Comparison of ENCODE assay signal across 22 cellular contexts in the genomic region with DNA sequence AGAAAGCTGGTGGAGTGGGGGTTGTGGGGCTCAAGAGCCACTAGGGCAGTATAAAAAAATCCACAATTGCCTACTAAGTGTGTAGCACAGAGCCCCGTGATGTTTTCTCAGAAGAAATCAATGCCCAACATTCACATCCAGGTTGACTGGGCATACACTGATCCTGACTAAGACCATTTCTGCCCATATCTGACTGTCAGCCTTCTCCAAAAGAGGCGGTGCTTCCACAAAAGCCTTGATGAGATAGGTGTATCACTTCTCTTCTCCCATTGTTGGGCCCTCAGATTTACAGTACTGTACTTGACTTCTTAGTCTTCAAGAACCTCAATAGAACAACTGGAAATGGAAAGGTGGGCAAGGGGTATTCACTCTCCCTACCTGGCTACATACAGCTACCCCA. TPM values are rescaled to one million over a fixed set of nuclear protein-coding genes. Genes with fewer than 3 reads are reported as not detected.
"Had no signal": no experiment of that assay in that cellular context is flagged by ENCODE, and none has a peak within 500 bp of the region (broad histone marks: within the 10 kb centered on the region; RNA-seq: fewer than 3 reads in every experiment).

No MANE protein-coding gene starts in this region.

- DNase-seq: activated CD4-positive, alpha-beta T cell treated with anti-CD3 and anti-CD28 coated beads, Interleukin-2, amount 10 ng/mL, durations not matched to agents 7 days and 5 days; activated CD4-positive, CD25-positive, alpha-beta regulatory T cell treated with anti-CD3 and anti-CD28 coated beads, Interleukin-2, amount 50 U/mL, for 72 hours; activated CD8-positive, alpha-beta memory T cell treated with anti-CD3 and anti-CD28 coated beads, Interleukin-2, amount 10 ng/mL, durations not matched to agents 7 days and 5 days; activated CD8-positive, alpha-beta T cell treated with anti-CD3 and anti-CD28 coated beads for 36 hours; activated effector memory CD4-positive, alpha-beta T cell treated with anti-CD3 and anti-CD28 coated beads, Interleukin-2, amount 50 U/mL, for 16 hours; activated naive CD4-positive, alpha-beta T cell treated with anti-CD3 and anti-CD28 coated beads, Interleukin-2, amount 10 ng/mL, durations not matched to agents 7 days and 5 days; activated T-cell treated with anti-CD3 and anti-CD28 coated beads for 4 hours; dorsolateral prefrontal cortex; effector memory CD8-positive, alpha-beta T cell; esophagus squamous epithelium; kidney; stimulated activated CD4-positive, alpha-beta T cell treated with anti-CD3 and anti-CD28 coated beads, Interleukin-4, amount 100 ng/mL, for 4 hours; stimulated activated naive CD8-positive, alpha-beta T cell treated with anti-CD3 and anti-CD28 coated beads, Interleukin-15, Interleukin-2, amounts not matched to agents 100 U/mL and 50 U/mL, for 24 hours; uterus; WERI-Rb-1 had no signal

- H3K36me3 ChIP-seq: esophagus squamous epithelium, uterus, WERI-Rb-1 had no signal

- H3K4me3 Mint-ChIP-seq: activated CD4-positive, alpha-beta T cell treated with anti-CD3 and anti-CD28 coated beads, Interleukin-2, amount 10 ng/mL, durations not matched to agents 7 days and 5 days; activated CD8-positive, alpha-beta memory T cell treated with anti-CD3 and anti-CD28 coated beads, Interleukin-2, amount 10 ng/mL, durations not matched to agents 7 days and 5 days; activated CD8-positive, alpha-beta T cell treated with anti-CD3 and anti-CD28 coated beads for 36 hours; activated naive CD4-positive, alpha-beta T cell treated with anti-CD3 and anti-CD28 coated beads, Interleukin-2, amount 10 ng/mL, durations not matched to agents 7 days and 5 days; effector memory CD8-positive, alpha-beta T cell; mesothelial cell of epicardium; natural killer cell treated with Interleukin-12 subunit alpha and Interleukin-12 subunit beta and Interleukin-15 and Interleukin-18, amount 100 ng/mL, for 72 hours had no signal

- H3K9me3 ChIP-seq: esophagus squamous epithelium, tibial nerve, uterus had no signal

- H3K27ac ChIP-seq: dorsolateral prefrontal cortex, esophagus squamous epithelium, SK-N-MC, WERI-Rb-1 had no signal

- ATAC-seq: activated CD8-positive, alpha-beta memory T cell treated with anti-CD3 and anti-CD28 coated beads, Interleukin-2, amount 10 ng/mL, durations not matched to agents 7 days and 5 days; activated CD8-positive, alpha-beta T cell treated with anti-CD3 and anti-CD28 coated beads for 36 hours; effector memory CD8-positive, alpha-beta T cell; left lobe of liver; natural killer cell treated with Interleukin-12 subunit alpha and Interleukin-12 subunit beta and Interleukin-15 and Interleukin-18, amount 100 ng/mL, for 72 hours; stimulated activated naive CD8-positive, alpha-beta T cell treated with anti-CD3 and anti-CD28 coated beads, Interleukin-15, Interleukin-2, amounts not matched to agents 100 U/mL and 50 U/mL, for 24 hours had no signal

- H3K27me3 ChIP-seq: dorsolateral prefrontal cortex, esophagus squamous epithelium, tibial nerve, uterus had no signal

- H3K4me1 ChIP-seq: uterus had no signal

- H3K9me3 Mint-ChIP-seq: activated CD4-positive, alpha-beta T cell treated with anti-CD3 and anti-CD28 coated beads, Interleukin-2, amount 10 ng/mL, durations not matched to agents 7 days and 5 days; activated CD8-positive, alpha-beta T cell treated with anti-CD3 and anti-CD28 coated beads for 36 hours; activated naive CD4-positive, alpha-beta T cell treated with anti-CD3 and anti-CD28 coated beads, Interleukin-2, amount 10 ng/mL, durations not matched to agents 7 days and 5 days; effector memory CD8-positive, alpha-beta T cell; mesothelial cell of epicardium; natural killer cell treated with Interleukin-12 subunit alpha and Interleukin-12 subunit beta and Interleukin-15 and Interleukin-18, amount 100 ng/mL, for 72 hours had no signal

- H3K4me3 ChIP-seq: dorsolateral prefrontal cortex, esophagus squamous epithelium, SK-N-MC, tibial nerve, uterus had no signal

- H3K27me3 Mint-ChIP-seq: activated CD4-positive, alpha-beta T cell treated with anti-CD3 and anti-CD28 coated beads, Interleukin-2, amount 10 ng/mL, durations not matched to agents 7 days and 5 days; activated CD8-positive, alpha-beta memory T cell treated with anti-CD3 and anti-CD28 coated beads, Interleukin-2, amount 10 ng/mL, durations not matched to agents 7 days and 5 days; activated CD8-positive, alpha-beta T cell treated with anti-CD3 and anti-CD28 coated beads for 36 hours; activated naive CD4-positive, alpha-beta T cell treated with anti-CD3 and anti-CD28 coated beads, Interleukin-2, amount 10 ng/mL, durations not matched to agents 7 days and 5 days; effector memory CD8-positive, alpha-beta T cell; natural killer cell treated with Interleukin-12 subunit alpha and Interleukin-12 subunit beta and Interleukin-15 and Interleukin-18, amount 100 ng/mL, for 72 hours had no signal

- H3K36me3 Mint-ChIP-seq: activated naive CD4-positive, alpha-beta T cell treated with anti-CD3 and anti-CD28 coated beads, Interleukin-2, amount 10 ng/mL, durations not matched to agents 7 days and 5 days; mesothelial cell of epicardium; natural killer cell treated with Interleukin-12 subunit alpha and Interleukin-12 subunit beta and Interleukin-15 and Interleukin-18, amount 100 ng/mL, for 72 hours had no signal

- H3K27ac Mint-ChIP-seq: activated CD4-positive, alpha-beta T cell treated with anti-CD3 and anti-CD28 coated beads, Interleukin-2, amount 10 ng/mL, durations not matched to agents 7 days and 5 days; activated CD8-positive, alpha-beta memory T cell treated with anti-CD3 and anti-CD28 coated beads, Interleukin-2, amount 10 ng/mL, durations not matched to agents 7 days and 5 days; activated CD8-positive, alpha-beta T cell treated with anti-CD3 and anti-CD28 coated beads for 36 hours; activated naive CD4-positive, alpha-beta T cell treated with anti-CD3 and anti-CD28 coated beads, Interleukin-2, amount 10 ng/mL, durations not matched to agents 7 days and 5 days; effector memory CD8-positive, alpha-beta T cell; mesothelial cell of epicardium; natural killer cell treated with Interleukin-12 subunit alpha and Interleukin-12 subunit beta and Interleukin-15 and Interleukin-18, amount 100 ng/mL, for 72 hours had no signal

RNA-seq across cellular contexts. Expression of gene CFAP91, which starts 43.8 kb away (rescaled TPM):
- total RNA-seq: activated CD4-positive, alpha-beta T cell treated with anti-CD3 and anti-CD28 coated beads, Interleukin-2, amount 10 ng/mL, durations not matched to agents 7 days and 5 days; activated CD8-positive, alpha-beta T cell treated with anti-CD3 and anti-CD28 coated beads for 36 hours; lung microvascular endothelial cell; natural killer cell treated with Interleukin-12 subunit alpha and Interleukin-12 subunit beta and Interleukin-15 and Interleukin-18, amount 100 ng/mL, for 72 hours; T-helper 2 cell treated with Interferon-gamma antibody and Interleukin-4, amounts not matched to agents 100 ng/mL and 5 ng/mL, for 36 hours had no signal
